22 cellular contexts compared by ENCODE assay signal in genomic region chr10:95400789-95401188, GRCh38.
DNase-seq lines count a peak whose midpoint lies in the region; ATAC-seq and TF ChIP-seq lines count a peak whose summit lies in the region.
"Had no signal": no experiment of that assay in that cellular context is flagged by ENCODE, and none has a peak within 500 bp of the region (broad histone marks: within the 10 kb centered on the region; RNA-seq: fewer than 3 reads in every experiment).

No MANE protein-coding gene starts in this region.

- no peak overlapping the region for H3K4me3 ChIP-seq in right atrium auricular region
- H3K4me3 ChIP-seq in coronary artery: no peak overlapping the region
- no peak overlapping the region for H3K4me3 ChIP-seq in upper lobe of right lung
- H3K4me3 ChIP-seq: cardiac muscle cell had no signal

- peak overlapping the region; percentile 31 for H3K27ac Mint-ChIP-seq in nephron progenitor cell
- H3K27ac Mint-ChIP-seq: nephron had no signal

- no peaks in the 10 kb centered on the region for H3K9me3 Mint-ChIP-seq in nephron progenitor cell
- H3K9me3 Mint-ChIP-seq: nephron had no signal

- TF ChIP-seq CTCF in right atrium auricular region (IDR thresholded peaks at IDR 0.05) (no peak), coronary artery (IDR thresholded peaks at IDR 0.05) (no peak), nephron progenitor cell (IDR thresholded peaks at IDR 0.05) (no peak), upper lobe of right lung (IDR thresholded peaks at IDR 0.05) (no peak)

- H3K9me3 ChIP-seq in right atrium auricular region: no peaks in the 10 kb centered on the region
- no peaks in the 10 kb centered on the region for H3K9me3 ChIP-seq in upper lobe of right lung

- DNase-seq in right atrium auricular region (ENCODE audit: low spot score): no peak
- no peak for DNase-seq in cardiac septum (ENCODE audit: low spot score)
- peak; percentile 69 for DNase-seq in coronary artery (ENCODE audit: low spot score)
- DNase-seq in nephron progenitor cell: no peak
- peak; percentile 85 for DNase-seq in upper lobe of right lung
- DNase-seq in retina: no peak
- no peak for DNase-seq in NCI-H345 (lab: John Stamatoyannopoulos, UW)
- no peak for DNase-seq in COLO668 (lab: John Stamatoyannopoulos, UW; ENCODE audit: unreplicated experiment)
- DNase-seq: activated gamma-delta T cell treated with Interleukin-2 at 50 U/mL for 16 hours; amniotic stem cell; foreskin melanocyte; GF-D8; midbrain; NCI-H187 treated with DMSO at 0.1 percent for 48 hours; NCI-H226; NCI-H82; SHP77; stimulated activated CD4-positive, alpha-beta T cell treated with anti-CD3 and anti-CD28 coated beads, Interleukin-4, amount 100 ng/mL, for 1 hour had no signal

- H3K36me3 ChIP-seq in right atrium auricular region (peaks cover 99% of the 10 kb centered on the region), upper lobe of right lung (peaks cover 16% of the 10 kb centered on the region)

- H3K27me3 ChIP-seq in right atrium auricular region (no peaks in the 10 kb centered on the region), upper lobe of right lung (no peaks in the 10 kb centered on the region)
- H3K27me3 ChIP-seq: cardiac muscle cell had no signal

- H3K36me3 Mint-ChIP-seq in nephron progenitor cell (ENCODE audit: low read depth): peaks cover 20% of the 10 kb centered on the region

- H3K27ac ChIP-seq in right atrium auricular region: peak overlapping the region; percentile 95 to 99
- H3K27ac ChIP-seq in coronary artery: peak overlapping the region in 1 of 2 donors; percentile 56
- no peak overlapping the region for H3K27ac ChIP-seq in upper lobe of right lung
- H3K27ac ChIP-seq: C4-2B, cardiac muscle cell, epithelial cell of prostate had no signal

- ATAC-seq in upper lobe of right lung: peak; percentile 82

- intact Hi-C loops in cardiac septum (cut with DNase I): no loop called here
- intact Hi-C loops in upper lobe of right lung (cut with DNase I): no loop called here

- H3K27me3 Mint-ChIP-seq in nephron progenitor cell (ENCODE audit: low read depth, poor library complexity): peaks cover 7% of the 10 kb centered on the region

- no peak overlapping the region for H3K4me3 Mint-ChIP-seq in nephron progenitor cell
- H3K4me3 Mint-ChIP-seq: nephron had no signal

- H3K4me1 ChIP-seq in right atrium auricular region (peaks cover 0 to 58% of the 10 kb centered on the region in 2 donors), upper lobe of right lung (peaks cover 15% of the 10 kb centered on the region)

- peaks cover 6% of the 10 kb centered on the region for H3K4me1 Mint-ChIP-seq in nephron progenitor cell
- H3K4me1 Mint-ChIP-seq: nephron had no signal

Comparison
In these comparisons a context has a peak if more than half of its experiments do, and no peak if none do; other contexts are left out.
1. DNase-seq: peak in coronary artery (single experiment) and upper lobe of right lung (single experiment); none in right atrium auricular region (single experiment), cardiac septum (single experiment), nephron progenitor cell (single experiment), retina (single experiment), NCI-H345 (single experiment) and COLO668 (single experiment).